ENCODE assay signal across 8 cellular contexts in genomic region chr3:184656991-184657669, GRCh38. TPM values are rescaled to one million over a fixed set of nuclear protein-coding genes. Genes with fewer than 3 reads are reported as not detected.
DNase-seq lines count a peak whose midpoint lies in the region; ATAC-seq lines count a peak whose summit lies in the region.

No MANE protein-coding gene starts in this region.

- no peak overlapping the region for H3K27ac Mint-ChIP-seq in activated naive CD4-positive, alpha-beta T cell treated with anti-CD3 and anti-CD28 coated beads, Interleukin-2, amount 50 U/mL, for 72 hours

- H3K9me3 Mint-ChIP-seq in activated naive CD4-positive, alpha-beta T cell treated with anti-CD3 and anti-CD28 coated beads, Interleukin-2, amount 50 U/mL, for 72 hours: peaks cover 0 to 3% of the 10 kb centered on the region in 2 donors

- H3K36me3 Mint-ChIP-seq in activated naive CD4-positive, alpha-beta T cell treated with anti-CD3 and anti-CD28 coated beads, Interleukin-2, amount 50 U/mL, for 72 hours: no peaks in the 10 kb centered on the region

- peak; percentile 73 to 87 for ATAC-seq in activated naive CD4-positive, alpha-beta T cell treated with anti-CD3 and anti-CD28 coated beads, Interleukin-2, amount 50 U/mL, for 72 hours
- ATAC-seq in HG03095 (IDR thresholded peaks at IDR 0.05; ENCODE audit: unreplicated experiment): peak; percentile 87

- peak in 1 of 2 donors; percentile 23 for DNase-seq in activated naive CD4-positive, alpha-beta T cell treated with anti-CD3 and anti-CD28 coated beads, Interleukin-2, amount 50 U/mL, for 72 hours (ENCODE audit: low spot score in 2 of 2)
- no peak for DNase-seq in activated naive CD4-positive, alpha-beta T cell (lab: John Stamatoyannopoulos, UW)
- DNase-seq in activated T-cell treated with anti-CD3 and anti-CD28 coated beads, Interleukin-2, amount 50 U/mL, for 48 hours: peak; percentile 46 to 62
- DNase-seq in stimulated activated CD4-positive, alpha-beta T cell treated with anti-CD3 and anti-CD28 coated beads, Interleukin-2, amount 100 ng/mL, for 24 hours: peak; percentile 23 to 44
- DNase-seq in OCI-M1 (lab: John Stamatoyannopoulos, UW) (no peak), NOMO-1 (lab: John Stamatoyannopoulos, UW; ENCODE audit: unreplicated experiment in 2 of 2) (no peak), SKM-1 (lab: John Stamatoyannopoulos, UW; ENCODE audit: unreplicated experiment) (no peak)

RNA-seq across cellular contexts. Expression of gene MAGEF1, which starts 54.7 kb away (rescaled TPM):
- 10 to 100 TPM in 1 of 2 donors, 1 to 10 TPM in 1; 5.3 to 15.7 TPM for total RNA-seq in activated naive CD4-positive, alpha-beta T cell treated with anti-CD3 and anti-CD28 coated beads, Interleukin-2, amount 50 U/mL, for 72 hours

Comparison
In these comparisons a context has a peak if more than half of its experiments do, and no peak if none do; other contexts are left out.
1. DNase-seq: peak in activated T-cell treated with anti-CD3 and anti-CD28 coated beads, Interleukin-2, amount 50 U/mL, for 48 hours (2 of 2) and stimulated activated CD4-positive, alpha-beta T cell treated with anti-CD3 and anti-CD28 coated beads, Interleukin-2, amount 100 ng/mL, for 24 hours (2 of 2); none in activated naive CD4-positive, alpha-beta T cell (0 of 4), OCI-M1 (single experiment), NOMO-1 (0 of 2) and SKM-1 (single experiment).